ENCODE assay signal across 7 cellular contexts in the genomic region with DNA sequence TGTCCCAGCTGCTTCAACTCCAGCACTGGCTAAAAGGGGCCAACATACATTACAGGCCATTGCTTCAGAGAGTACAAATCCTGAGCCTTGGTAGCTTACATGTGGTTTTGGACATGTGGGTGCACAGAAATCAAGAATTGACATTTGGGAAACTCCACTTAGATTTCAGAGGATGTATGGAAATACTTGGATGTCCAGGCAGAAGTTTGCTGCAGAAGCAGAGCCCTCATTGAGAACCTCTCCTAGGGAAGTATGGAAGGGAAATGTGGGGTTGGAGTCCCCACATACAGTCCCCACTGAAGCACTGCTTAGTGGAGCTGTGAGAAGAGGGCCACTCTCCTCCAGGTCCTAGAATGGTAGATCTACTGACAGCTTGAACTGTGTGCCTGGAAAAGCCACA.
"Had no signal": no experiment of that assay in that cellular context is flagged by ENCODE, and none has a peak within 500 bp of the region (broad histone marks: within the 10 kb centered on the region; RNA-seq: fewer than 3 reads in every experiment).

No MANE protein-coding gene starts in this region.

- H3K27ac ChIP-seq: GM23248 had no signal

- H3K4me3 ChIP-seq: GM23248, HAP-1, K562 had no signal

- DNase-seq: GM23248, GOT3, H7, IMR-90, KG1 had no signal

- H3K36me3 ChIP-seq: HAP-1 had no signal

- H3K9ac ChIP-seq: GM23248 had no signal
